9 cellular contexts compared by ENCODE assay signal in genomic region chr17:35117984-35118383, GRCh38. TPM values are rescaled to one million over a fixed set of nuclear protein-coding genes. Genes with fewer than 3 reads are reported as not detected.
DNase-seq lines count a peak whose midpoint lies in the region; ATAC-seq, FAIRE-seq and TF ChIP-seq lines count a peak whose summit lies in the region.
"Had no signal": no experiment of that assay in that cellular context is flagged by ENCODE, and none has a peak within 500 bp of the region (broad histone marks: within the 10 kb centered on the region; RNA-seq: fewer than 3 reads in every experiment).

No MANE protein-coding gene starts in this region.

- H3K36me3 ChIP-seq in upper lobe of left lung, result no peaks in the 10 kb centered on the region
- peaks cover 20% of the 10 kb centered on the region for H3K36me3 ChIP-seq in MG63

- peak; percentile 50 for FAIRE-seq in GM12892 (lab: Jason Lieb, UNC)
- FAIRE-seq: endometrium had no signal

- TF ChIP-seq CTCF in AG09319 (IDR thresholded peaks at IDR 0.05; ENCODE audit: low read depth, low read length), result peak; percentile 23
- TF ChIP-seq CTCF in upper lobe of left lung (IDR thresholded peaks at IDR 0.05), result no peak

- peaks cover under 1% of the 10 kb centered on the region for H3K36me3 Mint-ChIP-seq in T-helper 17 cell (ENCODE audit: low read depth)

- no peaks in the 10 kb centered on the region for H3K27me3 Mint-ChIP-seq in T-helper 17 cell

- H3K4me3 Mint-ChIP-seq in T-helper 17 cell, result peak overlapping the region; percentile 78

- H3K9me3 ChIP-seq in T-helper 17 cell (ENCODE audit: control insufficient read depth, low read length, poor library complexity, severe bottlenecking), result no peaks in the 10 kb centered on the region
- no peaks in the 10 kb centered on the region for H3K9me3 ChIP-seq in upper lobe of left lung
- no peaks in the 10 kb centered on the region for H3K9me3 ChIP-seq in MG63

- H3K4me3 ChIP-seq in upper lobe of left lung, result no peak overlapping the region
- H3K4me3 ChIP-seq in MG63, result no peak overlapping the region

- peak overlapping the region; percentile 86 for H3K27ac Mint-ChIP-seq in T-helper 17 cell

- no peak for DNase-seq in AG09319 (ENCODE audit: extremely low read depth, low read depth)
- DNase-seq in GM12892 (ENCODE audit: insufficient read length), result no peak
- DNase-seq in T-helper 17 cell, result no peak
- peak; percentile 34 for DNase-seq in glomerular visceral epithelial cell (ENCODE audit: extremely low spot score)
- DNase-seq in upper lobe of left lung, result no peak
- DNase-seq in MG63, result no peak
- DNase-seq in activated CD4-positive, CD25-positive, alpha-beta regulatory T cell (lab: John Stamatoyannopoulos, UW), result no peak

- no peaks in the 10 kb centered on the region for H3K27me3 ChIP-seq in upper lobe of left lung
- no peaks in the 10 kb centered on the region; the same call in 1 of the 2 replicates for H3K27me3 ChIP-seq in MG63

- TF ChIP-seq POLR2A in GM12892 (IDR thresholded peaks at IDR 0.05; ENCODE audit: low read depth, low read length) (no peak), upper lobe of left lung (IDR thresholded peaks at IDR 0.05) (no peak)

- H3K4me1 Mint-ChIP-seq in T-helper 17 cell, result peaks cover 26% of the 10 kb centered on the region

- peak; percentile 35 for ATAC-seq in T-helper 17 cell
- no peak for ATAC-seq in upper lobe of left lung (ENCODE audit: low FRiP score in 2 of 2)
- no peak for ATAC-seq in HG03460 (IDR thresholded peaks at IDR 0.05; ENCODE audit: unreplicated experiment)

- no peak overlapping the region for H3K27ac ChIP-seq in upper lobe of left lung

- H3K4me1 ChIP-seq in upper lobe of left lung, result peaks cover 14 to 29% (median 16%) of the 10 kb centered on the region in 4 donors

- no peak for TF ChIP-seq EP300 in upper lobe of left lung (IDR thresholded peaks at IDR 0.05)

RNA-seq across cellular contexts. Expression of gene RAD51D, which starts 1.7 kb away (rescaled TPM):
- 21.0 TPM for polyA plus RNA-seq in GM12892 (2012; ENCODE audit: missing spikeins)
- 10 to 100 TPM in 1 of 2 donors, 1 to 10 TPM in 1; 8.7 to 14.2 TPM for total RNA-seq in T-helper 17 cell
- total RNA-seq in upper lobe of left lung, result 10 to 100 TPM in 2 of 6 donors, 1 to 10 TPM in 4; 3.5 to 14.7 (median 7.5) TPM
- total RNA-seq in MG63 (2014; rRNA removed; shearing (Covaris generic); ENCODE audit: low replicate concordance), result 9.4 and 18.8 TPM in 2 replicates

RNA-seq across cellular contexts. Expression of gene FNDC8, which starts 3.4 kb away (rescaled TPM):
- not detected for polyA plus RNA-seq in GM12892 (2012; ENCODE audit: missing spikeins)
- total RNA-seq in T-helper 17 cell (not detected), upper lobe of left lung (not detected)
- total RNA-seq in MG63 (2014; rRNA removed; shearing (Covaris generic); ENCODE audit: low replicate concordance), result not detected in 2 replicates

RNA-seq across cellular contexts. Expression of gene NLE1, which starts 24.1 kb away (rescaled TPM):
- 12.6 TPM for polyA plus RNA-seq in GM12892 (2012; ENCODE audit: missing spikeins)
- 1 to 10 TPM; 9.5 to 9.6 TPM for total RNA-seq in T-helper 17 cell
- total RNA-seq in upper lobe of left lung, result 10 to 100 TPM in 5 of 6 donors, 1 to 10 TPM in 1; 6.7 to 14.6 (median 11.1) TPM
- 25.6 and 71.4 TPM in 2 replicates for total RNA-seq in MG63 (2014; rRNA removed; shearing (Covaris generic); ENCODE audit: low replicate concordance)

RNA-seq across cellular contexts. Expression of gene UNC45B, which starts 29.6 kb away (rescaled TPM):
- polyA plus RNA-seq in GM12892 (2012; ENCODE audit: missing spikeins), result not detected
- total RNA-seq in T-helper 17 cell (under 1 TPM; 0.15 to 0.23 TPM), upper lobe of left lung (under 1 TPM in 4 of 6 donors, not detected in 2; 0.10 to 0.61 (median 0.20) TPM)
- not detected in 2 replicates for total RNA-seq in MG63 (2014; rRNA removed; shearing (Covaris generic); ENCODE audit: low replicate concordance)

RNA-seq across cellular contexts. Expression of gene RFFL, which starts 54.5 kb away (rescaled TPM):
- polyA plus RNA-seq in GM12892 (2012; ENCODE audit: missing spikeins), result 35.4 TPM
- total RNA-seq in T-helper 17 cell (10 to 100 TPM; 71.0 to 72.1 TPM), upper lobe of left lung (10 to 100 TPM; 17.6 to 30.8 (median 25.3) TPM)
- 10.5 and 18.0 TPM in 2 replicates for total RNA-seq in MG63 (2014; rRNA removed; shearing (Covaris generic); ENCODE audit: low replicate concordance)
